2 cellular contexts compared by ENCODE assay signal in genomic region chr7:27211694-27212316, GRCh38.
A peak's percentile ranks its signal among the peaks of the same experiment; 100 is the strongest.
TF ChIP-seq lines count a peak whose summit lies in the region.

No MANE protein-coding gene starts in this region.

TF ChIP-seq in HEK293, 187 proteins besides CTCF, POLR2A, EP300 and RAD21:
- TF ChIP-seq IKZF3 (tag by site-specific recombination; IDR thresholded peaks at IDR 0.05) (no peak), ZNF521 (tag by site-specific recombination; IDR thresholded peaks at IDR 0.05) (no peak), SCRT2 (tag by site-specific recombination; IDR thresholded peaks at IDR 0.05) (peak; percentile 63)

TF ChIP-seq in H1, 55 proteins besides CTCF, POLR2A, EP300 and RAD21:
- TF ChIP-seq CBX8 (IDR thresholded peaks at IDR 0.05; ENCODE audit: borderline replicate concordance, low read depth, low read length) (peak; percentile 93; the same call in 1 of the 2 replicates), RXRA (IDR thresholded peaks at IDR 0.05; ENCODE audit: insufficient read depth, low read depth, low read length) (no peak)
